ENCODE assay signal across 1 cellular context in genomic region chr2:223944704-223945531, GRCh38.
TF ChIP-seq lines count a peak whose summit lies in the region.

Gene WDFY1 (minus strand): TSS chr2:223945335. CDS start chr2:223945284, 51 bp downstream.

TF ChIP-seq in WTC11, 78 proteins besides CTCF, POLR2A, EP300 and RAD21 (continued from another document):
- TF ChIP-seq ZNF512 (CRISPR knock-in tag; IDR thresholded peaks at IDR 0.05; ENCODE audit: borderline replicate concordance) (no peak), HMGA2 (CRISPR knock-in tag; IDR thresholded peaks at IDR 0.05) (no peak), ZNF138 (CRISPR knock-in tag; conservative IDR thresholded peaks at IDR 0.05) (peak; percentile 93), ZNF232 (CRISPR knock-in tag; IDR thresholded peaks at IDR 0.05) (peak; percentile 82), ZNF281 (CRISPR knock-in tag; IDR thresholded peaks at IDR 0.05) (no peak), FOXK1 (CRISPR knock-in tag; IDR thresholded peaks at IDR 0.05) (peak; percentile 90), RORB (CRISPR knock-in tag; IDR thresholded peaks at IDR 0.05) (no peak), RELA (CRISPR knock-in tag; IDR thresholded peaks at IDR 0.05; ENCODE audit: borderline replicate concordance) (0 out of 2 replicates have a peak, but pooled peaks have one; percentile 42), ATF3 (CRISPR knock-in tag; conservative IDR thresholded peaks at IDR 0.05) (no peak), ZBTB21 (CRISPR knock-in tag; IDR thresholded peaks at IDR 0.05; ENCODE audit: borderline replicate concordance) (peak; percentile 92; the same call in 1 of the 2 replicates), ZNF396 (CRISPR knock-in tag; IDR thresholded peaks at IDR 0.05; ENCODE audit: borderline replicate concordance) (no peak), E2F5 (CRISPR knock-in tag; IDR thresholded peaks at IDR 0.05) (peak; percentile 80; the same call in 1 of the 2 replicates), ZMAT4 (CRISPR knock-in tag; IDR thresholded peaks at IDR 0.05) (no peak), SMAD4 (CRISPR knock-in tag; IDR thresholded peaks at IDR 0.05) (no peak), TEAD4 (CRISPR knock-in tag; IDR thresholded peaks at IDR 0.05) (no peak), PRRX2 (CRISPR knock-in tag; IDR thresholded peaks at IDR 0.05) (0 out of 2 replicates have a peak, but pooled peaks have one; percentile 29), FOXJ3 (CRISPR knock-in tag; IDR thresholded peaks at IDR 0.05; ENCODE audit: borderline replicate concordance) (no peak), NR3C1 (CRISPR knock-in tag; conservative IDR thresholded peaks at IDR 0.05; ENCODE audit: low read depth) (peak; percentile 80; the same call in 1 of the 2 replicates), ATF6 (CRISPR knock-in tag; IDR thresholded peaks at IDR 0.05) (no peak), CBFB (CRISPR knock-in tag; IDR thresholded peaks at IDR 0.05; ENCODE audit: low read depth) (peak; percentile 96), AR (CRISPR knock-in tag; IDR thresholded peaks at IDR 0.05) (no peak), PREB (CRISPR knock-in tag; IDR thresholded peaks at IDR 0.05; ENCODE audit: borderline replicate concordance) (no peak), CREM (CRISPR knock-in tag; IDR thresholded peaks at IDR 0.05) (peak; percentile 62; the same call in 1 of the 2 replicates), IRF1 (CRISPR knock-in tag; IDR thresholded peaks at IDR 0.05) (peak; percentile 80; the same call in 1 of the 2 replicates), FOXP1 (CRISPR knock-in tag; IDR thresholded peaks at IDR 0.05; ENCODE audit: borderline replicate concordance) (peak; percentile 80), NR1H2 (CRISPR knock-in tag; IDR thresholded peaks at IDR 0.05) (no peak), ZNF219 (CRISPR knock-in tag; IDR thresholded peaks at IDR 0.05; ENCODE audit: borderline replicate concordance) (peak; percentile 53), ZNF121 (CRISPR knock-in tag; IDR thresholded peaks at IDR 0.05) (0 out of 2 replicates have a peak, but pooled peaks have one; percentile 17), CREB1 (CRISPR knock-in tag; IDR thresholded peaks at IDR 0.05) (no peak), NFATC4 (CRISPR knock-in tag; IDR thresholded peaks at IDR 0.05) (no peak), ESRRA (CRISPR knock-in tag; IDR thresholded peaks at IDR 0.05; ENCODE audit: borderline replicate concordance) (0 out of 2 replicates have a peak, but pooled peaks have one; percentile 57), STAT6 (CRISPR knock-in tag; conservative IDR thresholded peaks at IDR 0.05; ENCODE audit: low read depth) (no peak), SOX15 (CRISPR knock-in tag; IDR thresholded peaks at IDR 0.05) (no peak), ZNF317 (CRISPR knock-in tag; IDR thresholded peaks at IDR 0.05; ENCODE audit: borderline replicate concordance, low read depth) (no peak), USF2 (CRISPR knock-in tag; IDR thresholded peaks at IDR 0.05) (peak; percentile 91), TP53 (CRISPR knock-in tag; IDR thresholded peaks at IDR 0.05) (peak; percentile 83)
